Comparison of ENCODE assay signal across 9 cellular contexts in the genomic region with DNA sequence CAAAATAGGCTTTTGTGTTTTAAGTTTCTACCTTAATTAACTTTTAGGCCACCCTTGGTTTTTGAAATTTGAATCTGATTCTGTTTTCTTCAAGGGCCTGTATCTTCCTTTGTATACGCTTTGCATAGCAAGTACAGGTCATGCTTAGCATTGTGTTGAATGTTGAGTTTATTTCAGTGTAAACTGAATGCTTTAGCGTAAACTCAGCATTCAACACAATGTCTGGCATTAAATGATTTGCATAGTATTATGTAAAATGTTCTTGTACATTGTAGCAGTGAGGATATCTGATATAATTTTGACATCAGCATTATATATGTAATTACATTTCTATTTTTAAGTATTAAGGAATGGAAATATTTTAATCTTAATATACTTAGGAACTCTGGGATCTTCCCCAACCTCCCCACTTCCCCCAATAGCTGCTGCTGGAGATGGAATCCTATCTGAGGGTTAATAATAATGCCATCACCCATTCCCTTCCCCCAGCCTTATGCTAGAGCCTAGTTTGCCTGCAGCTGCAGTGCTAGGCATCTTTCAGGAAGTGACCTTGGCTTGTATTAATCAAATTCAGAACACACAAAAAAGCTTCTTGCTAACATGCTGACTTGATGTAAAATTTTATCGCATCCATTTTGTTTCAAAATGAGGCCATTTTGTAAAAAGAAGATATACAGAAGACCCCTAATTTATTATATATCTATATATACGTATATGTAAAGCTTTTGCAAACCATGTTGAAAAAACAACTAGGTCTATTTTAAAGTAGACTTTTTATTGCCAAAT.
DNase-seq lines count a peak whose midpoint lies in the region; ATAC-seq and TF ChIP-seq lines count a peak whose summit lies in the region.
"Had no signal": no experiment of that assay in that cellular context is flagged by ENCODE, and none has a peak within 500 bp of the region (broad histone marks: within the 10 kb centered on the region; RNA-seq: fewer than 3 reads in every experiment).

No MANE protein-coding gene starts in this region.

- ATAC-seq in T-helper 17 cell, result peak; percentile 46
- no peak for ATAC-seq in GM18873 (IDR thresholded peaks at IDR 0.05; ENCODE audit: low FRiP score, unreplicated experiment)
- no peak for ATAC-seq in GM19035 (IDR thresholded peaks at IDR 0.05; ENCODE audit: unreplicated experiment)

- TF ChIP-seq CTCF in DOHH2 (IDR thresholded peaks at IDR 0.05; ENCODE audit: low read depth, low read length, poor library complexity, severe bottlenecking) (no peak), mesothelial cell of epicardium (IDR thresholded peaks at IDR 0.05; ENCODE audit: unreplicated experiment) (no peak)

- no peaks in the 10 kb centered on the region for H3K9me3 ChIP-seq in DOHH2 (ENCODE audit: control insufficient read depth, insufficient read depth, low read length)
- H3K9me3 ChIP-seq in T-helper 17 cell (ENCODE audit: control insufficient read depth, low read length, poor library complexity, severe bottlenecking), result no peaks in the 10 kb centered on the region
- H3K9me3 ChIP-seq in effector memory CD4-positive, alpha-beta T cell (ENCODE audit: control insufficient read depth, low read length), result no peaks in the 10 kb centered on the region

- peaks cover 50% of the 10 kb centered on the region for H4K20me1 ChIP-seq in DOHH2 (ENCODE audit: control insufficient read depth, insufficient read depth, low read depth, low read length)

- no peaks in the 10 kb centered on the region for H3K27me3 Mint-ChIP-seq in T-helper 17 cell
- H3K27me3 Mint-ChIP-seq in mesothelial cell of epicardium (ENCODE audit: low read depth), result no peaks in the 10 kb centered on the region
- H3K27me3 Mint-ChIP-seq: stimulated activated naive CD8-positive, alpha-beta T cell treated with anti-CD3 and anti-CD28 coated beads, Interleukin-15, Interleukin-2, amounts not matched to agents 100 ng/mL and 50 ng/mL, for 24 hours had no signal

- H3K36me3 Mint-ChIP-seq in T-helper 17 cell (ENCODE audit: low read depth), result peaks cover 5% of the 10 kb centered on the region
- peaks cover 26% of the 10 kb centered on the region for H3K36me3 Mint-ChIP-seq in mesothelial cell of epicardium

- H3K27me3 ChIP-seq in DOHH2 (ENCODE audit: control insufficient read depth, low read length), result no peaks in the 10 kb centered on the region
- no peaks in the 10 kb centered on the region for H3K27me3 ChIP-seq in effector memory CD4-positive, alpha-beta T cell (replicated peaks; ENCODE audit: control insufficient read depth, insufficient read depth, low read length, poor library complexity, severe bottlenecking)

- H3K27ac ChIP-seq in DOHH2 (ENCODE audit: low read depth, low read length), result peak overlapping the region; percentile 53
- H3K27ac ChIP-seq in effector memory CD4-positive, alpha-beta T cell (ENCODE audit: insufficient read depth, low read length, poor library complexity, severe bottlenecking), result no peak overlapping the region

- H3K79me2 ChIP-seq in DOHH2 (ENCODE audit: control insufficient read depth, low read length), result peaks cover 100% of the 10 kb centered on the region

- H3K4me3 ChIP-seq in DOHH2 (ENCODE audit: low read length), result peak overlapping the region; percentile 46
- no peak overlapping the region for H3K4me3 ChIP-seq in effector memory CD4-positive, alpha-beta T cell (ENCODE audit: insufficient read depth, low read depth, low read length, poor library complexity, severe bottlenecking)

- peak overlapping the region; percentile 69 for H3K4me2 ChIP-seq in DOHH2 (ENCODE audit: low read length)

- peaks cover 14% of the 10 kb centered on the region for H3K9me3 Mint-ChIP-seq in mesothelial cell of epicardium
- H3K9me3 Mint-ChIP-seq: stimulated activated naive CD8-positive, alpha-beta T cell treated with anti-CD3 and anti-CD28 coated beads, Interleukin-15, Interleukin-2, amounts not matched to agents 100 ng/mL and 50 ng/mL, for 24 hours had no signal

- H3K4me3 Mint-ChIP-seq in T-helper 17 cell, result no peak overlapping the region
- no peak overlapping the region for H3K4me3 Mint-ChIP-seq in mesothelial cell of epicardium
- H3K4me3 Mint-ChIP-seq: stimulated activated naive CD8-positive, alpha-beta T cell treated with anti-CD3 and anti-CD28 coated beads, Interleukin-15, Interleukin-2, amounts not matched to agents 100 ng/mL and 50 ng/mL, for 24 hours had no signal

- H3F3A ChIP-seq in DOHH2 (ENCODE audit: control insufficient read depth, insufficient read depth), result peaks cover 60% of the 10 kb centered on the region

- H3K4me1 ChIP-seq in DOHH2 (ENCODE audit: control insufficient read depth, low read length), result peaks cover 93% of the 10 kb centered on the region
- H3K4me1 ChIP-seq in effector memory CD4-positive, alpha-beta T cell (ENCODE audit: control insufficient read depth, insufficient read depth, low read length, poor library complexity, severe bottlenecking), result peaks cover 19% of the 10 kb centered on the region

- no peak overlapping the region for H3K27ac Mint-ChIP-seq in T-helper 17 cell
- H3K27ac Mint-ChIP-seq in mesothelial cell of epicardium, result peak overlapping the region; percentile 88
- H3K27ac Mint-ChIP-seq: stimulated activated naive CD8-positive, alpha-beta T cell treated with anti-CD3 and anti-CD28 coated beads, Interleukin-15, Interleukin-2, amounts not matched to agents 100 ng/mL and 50 ng/mL, for 24 hours had no signal

- H3K4me1 Mint-ChIP-seq in T-helper 17 cell (peaks cover 53% of the 10 kb centered on the region), mesothelial cell of epicardium (peaks cover 61% of the 10 kb centered on the region)

- no peaks in the 10 kb centered on the region for H3K9me2 ChIP-seq in DOHH2 (replicated peaks; ENCODE audit: control insufficient read depth, low read length)

- DNase-seq in NCI-H1092 (lab: John Stamatoyannopoulos, UW), result peak; percentile 54
- DNase-seq in T-helper 17 cell, result no peak
- DNase-seq in mesothelial cell of epicardium (ENCODE audit: low spot score in 2 of 2, unreplicated experiment in 2 of 2), result no peak
- no peak for DNase-seq in effector memory CD4-positive, alpha-beta T cell
- no peak for DNase-seq in NCI-H187 (lab: John Stamatoyannopoulos, UW)

- H3K36me3 ChIP-seq in DOHH2 (ENCODE audit: control insufficient read depth, low read length), result peaks cover 84% of the 10 kb centered on the region
- H3K36me3 ChIP-seq in effector memory CD4-positive, alpha-beta T cell (ENCODE audit: control insufficient read depth, insufficient read depth, low read length), result peaks cover 3% of the 10 kb centered on the region
